In genomic region chr10:69388488-69388887, GRCh38 we compare ENCODE assay signal across 2 cellular contexts.
TF ChIP-seq lines count a peak whose summit lies in the region.

No MANE protein-coding gene starts in this region.

TF ChIP-seq in GM23338, 12 proteins besides CTCF, POLR2A, EP300 and RAD21:
- TF ChIP-seq EZH2phosphoT487 (IDR thresholded peaks at IDR 0.05; ENCODE audit: unreplicated experiment) (no peak), CREB1 (CRISPR knock-in tag; IDR thresholded peaks at IDR 0.05; ENCODE audit: low read depth) (no peak), ZNF331 (CRISPR knock-in tag; IDR thresholded peaks at IDR 0.05; ENCODE audit: low read depth) (no peak), ZNF114 (CRISPR knock-in tag; IDR thresholded peaks at IDR 0.05) (no peak), ZNF462 (CRISPR knock-in tag; IDR thresholded peaks at IDR 0.05) (no peak), POLR2AphosphoS5 (IDR thresholded peaks at IDR 0.05; ENCODE audit: low read depth) (no peak), NANOG (IDR thresholded peaks at IDR 0.05; ENCODE audit: borderline replicate concordance) (no peak), ETS1 (IDR thresholded peaks at IDR 0.05) (no peak), STAT1 (IDR thresholded peaks at IDR 0.05; ENCODE audit: unreplicated experiment) (no peak), REST (IDR thresholded peaks at IDR 0.05; ENCODE audit: unreplicated experiment) (no peak), JUNB (IDR thresholded peaks at IDR 0.05; ENCODE audit: unreplicated experiment) (no peak), EZH2 (IDR thresholded peaks at IDR 0.05; ENCODE audit: low read depth, unreplicated experiment) (no peak)

TF ChIP-seq in H1, 55 proteins besides CTCF, POLR2A, EP300 and RAD21:
- TF ChIP-seq ASH2L (IDR thresholded peaks at IDR 0.05; ENCODE audit: low read length) (no peak), RNF2 (IDR thresholded peaks at IDR 0.05; ENCODE audit: borderline replicate concordance, low read depth, low read length, missing control alignments, poor library complexity, severe bottlenecking) (no peak), POLR2AphosphoS5 (IDR thresholded peaks at IDR 0.05; ENCODE audit: low read depth, low read length) (no peak), EGR1 (IDR thresholded peaks at IDR 0.05; ENCODE audit: borderline replicate concordance, low read depth, low read length) (no peak), TEAD4 (IDR thresholded peaks at IDR 0.05; ENCODE audit: low read depth, low read length) (no peak), TBP (IDR thresholded peaks at IDR 0.05; ENCODE audit: low read depth, low read length) (no peak)
TF ChIP-seq in H1: peak in this region for 0.
